9 cellular contexts compared by ENCODE assay signal in the genomic region with DNA sequence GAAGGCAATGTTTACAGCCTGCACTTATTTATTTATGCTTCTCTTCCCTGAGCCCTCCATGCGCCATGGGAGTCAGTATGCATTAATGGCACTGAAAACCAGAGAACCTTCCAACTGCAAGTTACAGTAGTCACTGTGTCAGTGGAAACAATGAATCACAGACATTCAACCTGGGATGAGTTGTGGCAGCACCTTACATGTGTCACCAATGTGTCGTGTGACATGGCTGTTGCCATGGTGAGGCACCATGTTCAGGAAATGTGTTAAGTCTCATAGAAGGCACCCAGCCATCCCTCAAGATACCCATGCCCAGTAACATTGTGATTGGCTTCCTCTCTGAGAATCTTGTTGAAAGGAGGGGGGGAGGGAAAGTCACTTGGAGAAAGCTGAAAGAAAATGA.
DNase-seq lines count a peak whose midpoint lies in the region; ATAC-seq and TF ChIP-seq lines count a peak whose summit lies in the region.
"Had no signal": no experiment of that assay in that cellular context is flagged by ENCODE, and none has a peak within 500 bp of the region (broad histone marks: within the 10 kb centered on the region; RNA-seq: fewer than 3 reads in every experiment).

No MANE protein-coding gene starts in this region.

- no peak overlapping the region for H3K4me3 Mint-ChIP-seq in CD14-positive monocyte
- H3K4me3 Mint-ChIP-seq in activated CD4-positive, alpha-beta T cell treated with anti-CD3 and anti-CD28 coated beads for 36 hours = peak overlapping the region; percentile 19
- H3K4me3 Mint-ChIP-seq: T-helper 1 cell treated with Interleukin-12 subunit alpha and Interleukin-12 subunit beta and Interleukin-4 antibody, amounts not matched to agents 30 μg/mL and 1 μg/mL, for 36 hours had no signal

- TF ChIP-seq CTCF in CD14-positive monocyte (IDR thresholded peaks at IDR 0.05) = no peak

- intact Hi-C loops in CD14-positive monocyte (cut with micrococcal nuclease) = no loop called here
- intact Hi-C loops in activated CD4-positive, alpha-beta T cell treated with anti-CD3 and anti-CD28 coated beads for 36 hours (cut with DNase I, micrococcal nuclease) = loop anchor here (1.0 to 5.0 kb wide), 6 partner anchors 17 to 416 kb away; no protein-coding TSS in a partner anchor

- H3K27ac Mint-ChIP-seq in CD14-positive monocyte = peak overlapping the region in 4 of 7 donors; percentile 31 to 74 (median 56)
- H3K27ac Mint-ChIP-seq in activated CD4-positive, alpha-beta T cell treated with anti-CD3 and anti-CD28 coated beads for 36 hours = peak overlapping the region; percentile 93
- H3K27ac Mint-ChIP-seq: T-helper 1 cell treated with Interleukin-12 subunit alpha and Interleukin-12 subunit beta and Interleukin-4 antibody, amounts not matched to agents 30 μg/mL and 1 μg/mL, for 36 hours had no signal

- H3K36me3 Mint-ChIP-seq in CD14-positive monocyte = peaks cover 20 to 29% of the 10 kb centered on the region in 2 donors
- H3K36me3 Mint-ChIP-seq in activated CD4-positive, alpha-beta T cell treated with anti-CD3 and anti-CD28 coated beads for 36 hours (ENCODE audit: low read depth) = peaks cover 32% of the 10 kb centered on the region

- CTCF ChIA-PET in activated CD4-positive, alpha-beta T cell treated with anti-CD3 and anti-CD28 coated beads for 36 hours (lab: Charles Lee) = interaction anchor here (0.7 to 2.5 kb wide), 3 partner anchors 9 to 57 kb away, joined by 3 to 7 read pairs (median 4); no protein-coding TSS in a partner anchor

- peak; percentile 98 for ATAC-seq in activated CD4-positive, alpha-beta T cell treated with anti-CD3 and anti-CD28 coated beads for 36 hours

- peaks cover 26% of the 10 kb centered on the region for H3K4me1 Mint-ChIP-seq in CD14-positive monocyte
- H3K4me1 Mint-ChIP-seq in activated CD4-positive, alpha-beta T cell treated with anti-CD3 and anti-CD28 coated beads for 36 hours = peaks cover 78% of the 10 kb centered on the region

- peak; percentile 61 for DNase-seq in CD14-positive monocyte (ENCODE audit: low spot score)
- DNase-seq in activated CD4-positive, alpha-beta T cell treated with anti-CD3 and anti-CD28 coated beads for 36 hours = peak; percentile 89
- peak; percentile 50 for DNase-seq in activated naive CD8-positive, alpha-beta T cell treated with anti-CD3 and anti-CD28 coated beads, Interleukin-2, amount 50 U/mL, for 16 hours (ENCODE audit: low read depth, low spot score)
- DNase-seq in stimulated activated CD4-positive, alpha-beta T cell treated with anti-CD3 and anti-CD28 coated beads, Interleukin-12 subunit alpha, Interleukin-12 subunit beta, amount 100 ng/mL, for 48 hours (ENCODE audit: low read depth in 2 of 3, low spot score in 1 of 3) = peak; percentile 47 to 68 (median 64)
- DNase-seq in NCI-H128 (lab: John Stamatoyannopoulos, UW; ENCODE audit: unreplicated experiment) = no peak
- no peak for DNase-seq in NCI-H2029 (lab: John Stamatoyannopoulos, UW)
- no peak for DNase-seq in NCI-H1105 treated with DMSO at 0.1 percent for 48 hours (lab: John Stamatoyannopoulos, UW)
- no peak for DNase-seq in H4 (ENCODE audit: low spot score)

- POLR2A ChIA-PET in activated CD4-positive, alpha-beta T cell treated with anti-CD3 and anti-CD28 coated beads for 36 hours (lab: Charles Lee) = interaction anchor here (0.6 kb wide), 1 partner anchor 735 kb away, joined by 3 read pairs; no protein-coding TSS in a partner anchor

- peaks cover 0 to 7% (median 2%) of the 10 kb centered on the region in 7 donors for H3K9me3 Mint-ChIP-seq in CD14-positive monocyte
- peaks cover 9% of the 10 kb centered on the region for H3K9me3 Mint-ChIP-seq in activated CD4-positive, alpha-beta T cell treated with anti-CD3 and anti-CD28 coated beads for 36 hours (ENCODE audit: low read depth)

- peaks cover 0 to 2% (median 0%) of the 10 kb centered on the region in 3 donors for H3K27me3 Mint-ChIP-seq in CD14-positive monocyte (ENCODE audit: low read depth in 3 of 3)
- no peaks in the 10 kb centered on the region for H3K27me3 Mint-ChIP-seq in activated CD4-positive, alpha-beta T cell treated with anti-CD3 and anti-CD28 coated beads for 36 hours

Comparison
In these comparisons a context has a peak if more than half of its experiments do, and no peak if none do; other contexts are left out.
1. DNase-seq: peak in CD14-positive monocyte (single experiment), activated CD4-positive, alpha-beta T cell treated with anti-CD3 and anti-CD28 coated beads for 36 hours (single experiment), activated naive CD8-positive, alpha-beta T cell treated with anti-CD3 and anti-CD28 coated beads, Interleukin-2, amount 50 U/mL, for 16 hours (single experiment) and stimulated activated CD4-positive, alpha-beta T cell treated with anti-CD3 and anti-CD28 coated beads, Interleukin-12 subunit alpha, Interleukin-12 subunit beta, amount 100 ng/mL, for 48 hours (3 of 3); none in NCI-H128 (single experiment), NCI-H2029 (single experiment), NCI-H1105 treated with DMSO at 0.1 percent for 48 hours (single experiment) and H4 (single experiment).
2. intact Hi-C loops: an anchor here in activated CD4-positive, alpha-beta T cell treated with anti-CD3 and anti-CD28 coated beads for 36 hours (1.0 to 5.0 kb wide); none called in CD14-positive monocyte.